8 cellular contexts compared by ENCODE assay signal in genomic region chr18:51029378-51029693, GRCh38. TPM values are rescaled to one million over a fixed set of nuclear protein-coding genes. Genes with fewer than 3 reads are reported as not detected.
DNase-seq lines count a peak whose midpoint lies in the region; ATAC-seq and TF ChIP-seq lines count a peak whose summit lies in the region.

No MANE protein-coding gene starts in this region.

- H3K36me3 ChIP-seq in right lobe of liver (no peaks in the 10 kb centered on the region), urinary bladder (ENCODE audit: insufficient read depth) (no peaks in the 10 kb centered on the region)

- H3K27ac ChIP-seq in AG04450 (ENCODE audit: low read depth, low read length) (peak overlapping the region; percentile 94), right lobe of liver (peak overlapping the region; percentile 96 to 99 (median 98)), urinary bladder (ENCODE audit: low read depth) (peak overlapping the region; percentile 90)

- POLR2A ChIA-PET in AG04450 (lab: Yijun Ruan, JAX): interaction anchor here (1.0 to 2.6 kb wide), 6 partner anchors 11 to 168 kb away, joined by 3 to 13 read pairs (median 6); partner anchors contain the start of genes ELAC1, ME2 and MEX3C

- H3K4me1 ChIP-seq in right lobe of liver (peaks cover 0 to 41% (median 5%) of the 10 kb centered on the region in 4 donors), urinary bladder (ENCODE audit: insufficient read depth) (no peaks in the 10 kb centered on the region)

- TF ChIP-seq POLR2A in right lobe of liver (IDR thresholded peaks at IDR 0.05): no peak

- H3K27me3 ChIP-seq in AG04450 (ENCODE audit: control insufficient read depth, insufficient read depth, low read length): no peaks in the 10 kb centered on the region
- H3K27me3 ChIP-seq in right lobe of liver: no peaks in the 10 kb centered on the region

- in situ Hi-C loops in astrocyte of the spinal cord (cut with HindIII; ENCODE audit: low sequenced_read_pairs): no loop called here

- 14% methylated on average over 8 of the region's 10 CpGs for WGBS in right lobe of liver (ENCODE audit: insufficient coverage, low coverage, low lambda C conversion rate, missing lambda C conversion rate)
- 8% methylated on average over 10 of the region's 10 CpGs for WGBS in urinary bladder

- DNase-seq in AG04450 (ENCODE audit: low read depth, low spot score) (no peak), astrocyte of the spinal cord (ENCODE audit: low read depth, low spot score) (no peak), right lobe of liver (no peak), glomerular visceral epithelial cell (ENCODE audit: extremely low spot score) (no peak), NCI-H1930 (lab: John Stamatoyannopoulos, UW) (no peak)
- no peak for DNase-seq in central memory CD4-positive, alpha-beta T cell

- CTCF ChIA-PET in AG04450 (lab: Charles Lee): interaction anchor here (1.5 kb wide), 1 partner anchor 209 kb away, joined by 3 read pairs; no protein-coding TSS in a partner anchor

- H3K4me3 ChIP-seq in AG04450 (ENCODE audit: low read depth, low read length) (peak overlapping the region; percentile 78), astrocyte of the spinal cord (ENCODE audit: low read depth, low read length) (peak overlapping the region; percentile 76), right lobe of liver (peak overlapping the region; percentile 51 to 84 (median 77)), urinary bladder (ENCODE audit: low read depth, low read length) (peak overlapping the region; percentile 94)

- TF ChIP-seq CTCF in AG04450 (IDR thresholded peaks at IDR 0.05; ENCODE audit: low read depth, low read length) (no peak), astrocyte of the spinal cord (IDR thresholded peaks at IDR 0.05; ENCODE audit: low read depth, low read length) (no peak), right lobe of liver (IDR thresholded peaks at IDR 0.05) (no peak)

- ATAC-seq in HG02623 (IDR thresholded peaks at IDR 0.05; ENCODE audit: unreplicated experiment) (peak; percentile 5), right lobe of liver (peak in 3 of 4 donors; percentile 52 to 64 (median 57))

- intact Hi-C loops in right lobe of liver (cut with DNase I): loop anchor here (10.0 kb wide), 1 partner anchor 55 kb away; no protein-coding TSS in a partner anchor

- H3K9me3 ChIP-seq in AG04450 (ENCODE audit: control insufficient read depth, insufficient read depth, low read length) (no peaks in the 10 kb centered on the region; the same call in 1 of the 2 replicates), right lobe of liver (no peaks in the 10 kb centered on the region)

RNA-seq across cellular contexts. Expression of gene SMAD4, which starts 0.7 kb away (rescaled TPM):
- polyA plus RNA-seq in AG04450 (2011; rRNA removed) (92.1 and 139 TPM in 2 replicates), urinary bladder (58.1 TPM)
- polyA minus RNA-seq in AG04450 (2011; rRNA and poly(A)+ RNA removed): 81.8 and 105 TPM in 2 replicates
- total RNA-seq in right lobe of liver (10 to 100 TPM; 40.8 to 71.9 (median 56.6) TPM), urinary bladder (108 TPM)
